In genomic region chr20:45857836-45858250, GRCh38 we compare ENCODE assay signal across 8 cellular contexts. TPM values are rescaled to one million over a fixed set of nuclear protein-coding genes. Genes with fewer than 3 reads are reported as not detected.
A peak's percentile ranks its signal among the peaks of the same experiment; 100 is the strongest.
DNase-seq lines count a peak whose midpoint lies in the region; ATAC-seq, FAIRE-seq and TF ChIP-seq lines count a peak whose summit lies in the region.

No MANE protein-coding gene starts in this region.

- ATAC-seq in HG03342 (IDR thresholded peaks at IDR 0.05; ENCODE audit: unreplicated experiment), result peak; percentile 15
- peak; percentile 38 for ATAC-seq in WTC11
- ATAC-seq in left cardiac atrium, result peak; percentile 10 to 23

- H3K36me3 ChIP-seq in CD4-positive, alpha-beta memory T cell (ENCODE audit: insufficient read depth, low read length), result peaks cover 19% of the 10 kb centered on the region
- H3K36me3 ChIP-seq in skeletal muscle satellite cell (ENCODE audit: insufficient read depth, low read length), result peaks cover 8% of the 10 kb centered on the region

- TF ChIP-seq CTCF in WTC11 (IDR thresholded peaks at IDR 0.05), result no peak

- intact Hi-C loops in CD4-positive, alpha-beta memory T cell (cut with micrococcal nuclease), result loop anchor here (1.0 to 10.0 kb wide), 7 partner anchors 23 to 114 kb away; partner anchors contain the start of genes CTSA, DNTTIP1, NEURL2 and UBE2C
- intact Hi-C loops in left cardiac atrium (cut with DNase I), result no loop called here

- H3K27ac ChIP-seq in CD4-positive, alpha-beta memory T cell (ENCODE audit: low read depth, low read length), result peak overlapping the region; percentile 76

- peak overlapping the region; percentile 86 to 98 (median 95) for H3K4me3 Mint-ChIP-seq in CD4-positive, alpha-beta memory T cell
- H3K4me3 Mint-ChIP-seq in WTC11, result peak overlapping the region; percentile 92

- CTCF ChIA-PET in CD4-positive, alpha-beta memory T cell (lab: Charles Lee; ENCODE audit: partially characterized antibody), result interaction anchor here (1.3 to 1.6 kb wide), 3 partner anchors 23 to 112 kb away, joined by 3 to 6 read pairs (median 4); partner anchors contain the start of gene ZSWIM1
- CTCF ChIA-PET in WTC11 (lab: Charles Lee), result interaction anchor here (0.6 to 2.5 kb wide), 7 partner anchors 13 to 154 kb away, joined by 3 to 12 read pairs (median 4); partner anchors contain the start of gene PCIF1

- no peak for TF ChIP-seq POLR2A in H54 (IDR thresholded peaks at IDR 0.05; ENCODE audit: low read depth, low read length)

- H3K36me3 Mint-ChIP-seq in CD4-positive, alpha-beta memory T cell, result peaks cover 9 to 13% of the 10 kb centered on the region in 2 donors
- 0 out of 2 replicates have a peak, but pooled peaks cover 4% of the 10 kb centered on the region for H3K36me3 Mint-ChIP-seq in WTC11

- H3K9me3 ChIP-seq in CD4-positive, alpha-beta memory T cell (ENCODE audit: control insufficient read depth in 1 of 2, low read length in 2 of 2), result no peaks in the 10 kb centered on the region
- H3K9me3 ChIP-seq in skeletal muscle satellite cell (replicated peaks; ENCODE audit: low read length), result no peaks in the 10 kb centered on the region

- peak overlapping the region; percentile 77 for H3K9ac ChIP-seq in skeletal muscle satellite cell (ENCODE audit: low read depth, low read length)

- H3K27me3 Mint-ChIP-seq in CD4-positive, alpha-beta memory T cell, result no peaks in the 10 kb centered on the region
- H3K27me3 Mint-ChIP-seq in WTC11 (ENCODE audit: low read depth), result no peaks in the 10 kb centered on the region

- H3K4me1 ChIP-seq in CD4-positive, alpha-beta memory T cell (ENCODE audit: insufficient read depth, low read length), result peaks cover 35% of the 10 kb centered on the region
- H3K4me1 ChIP-seq in skeletal muscle satellite cell (ENCODE audit: control insufficient read depth, insufficient read depth, low read length), result peaks cover 19% of the 10 kb centered on the region

- H3K4me3 ChIP-seq in CD4-positive, alpha-beta memory T cell (ENCODE audit: low read length in 2 of 2), result peak overlapping the region; percentile 71 to 78
- H3K4me3 ChIP-seq in skeletal muscle satellite cell (ENCODE audit: low read length), result peak overlapping the region; percentile 93

- no peak for DNase-seq in CD4-positive, alpha-beta memory T cell
- peak; percentile 70 for DNase-seq in GM19238 (ENCODE audit: insufficient read length, low spot score)
- peak; percentile 55 for DNase-seq in WTC11 (ENCODE audit: low spot score)
- no peak for DNase-seq in left cardiac atrium
- DNase-seq in retina, result no peak
- no peak for DNase-seq in H54 (ENCODE audit: insufficient read length, low spot score)

- peak overlapping the region; percentile 84 to 99 (median 98) for H3K27ac Mint-ChIP-seq in CD4-positive, alpha-beta memory T cell
- H3K27ac Mint-ChIP-seq in WTC11, result peak overlapping the region; percentile 95

- FAIRE-seq in H54 (lab: Jason Lieb, UNC), result no peak

- H3K4me2 ChIP-seq in skeletal muscle satellite cell (ENCODE audit: low read length), result peak overlapping the region; percentile 98

- no peaks in the 10 kb centered on the region for H3K27me3 ChIP-seq in CD4-positive, alpha-beta memory T cell (ENCODE audit: insufficient read depth, low read length)
- no peaks in the 10 kb centered on the region for H3K27me3 ChIP-seq in skeletal muscle satellite cell (ENCODE audit: control insufficient read depth, insufficient read depth, low read length)

- POLR2A ChIA-PET in CD4-positive, alpha-beta memory T cell (lab: Charles Lee; ENCODE audit: partially characterized antibody), result interaction anchor here (0.6 to 4.8 kb wide), 14 partner anchors 17 to 838 kb away, joined by 3 to 68 read pairs (median 4); partner anchors contain the start of genes CTSA, NEURL2, PCIF1 and UBE2C
- POLR2A ChIA-PET in WTC11 (lab: Charles Lee), result interaction anchor here (1.0 kb wide), 1 partner anchor 24 kb away, joined by 4 read pairs; no protein-coding TSS in a partner anchor

- H3K9me3 Mint-ChIP-seq in CD4-positive, alpha-beta memory T cell, result no peaks in the 10 kb centered on the region
- no peaks in the 10 kb centered on the region for H3K9me3 Mint-ChIP-seq in WTC11

- peaks cover 25 to 63% (median 38%) of the 10 kb centered on the region in 4 donors for H3K4me1 Mint-ChIP-seq in CD4-positive, alpha-beta memory T cell
- peaks cover 57% of the 10 kb centered on the region for H3K4me1 Mint-ChIP-seq in WTC11

TF ChIP-seq in WTC11, 78 proteins besides CTCF, POLR2A, EP300 and RAD21 (continues in another document):
- no peak for TF ChIP-seq ZNF232 (CRISPR knock-in tag; IDR thresholded peaks at IDR 0.05)
- TF ChIP-seq NR2C2 (CRISPR knock-in tag; IDR thresholded peaks at IDR 0.05), result peak; percentile 55; the same call in 1 of the 2 replicates
- TF ChIP-seq ARID4B (CRISPR knock-in tag; IDR thresholded peaks at IDR 0.05; ENCODE audit: borderline replicate concordance), result no peak

RNA-seq across cellular contexts. Expression of gene ZSWIM3, which starts 0.4 kb away (rescaled TPM):
- 1 to 10 TPM; 6.7 to 7.1 TPM for total RNA-seq in CD4-positive, alpha-beta memory T cell
- polyA plus RNA-seq in CD4-positive, alpha-beta memory T cell, result 1 to 10 TPM in 1 of 2 donors, under 1 TPM in 1; 0.77 to 2.5 TPM
- 3.4 to 5.4 TPM (median 4.7 TPM) in 3 replicates for total RNA-seq in WTC11 (2021)
- total RNA-seq in left cardiac atrium, result 1 to 10 TPM; 1.7 to 2.5 TPM
- total RNA-seq in skeletal muscle satellite cell (2012; rRNA removed), result 4.8 TPM in 2 replicates

RNA-seq across cellular contexts. Expression of gene ACOT8, which starts 0.7 kb away (rescaled TPM):
- total RNA-seq in CD4-positive, alpha-beta memory T cell, result 10 to 100 TPM; 30.6 to 33.4 TPM
- polyA plus RNA-seq in CD4-positive, alpha-beta memory T cell, result 10 to 100 TPM; 38.0 to 54.3 TPM
- total RNA-seq in WTC11 (2021) (38.1 to 41.1 TPM (median 39.4 TPM) in 3 replicates), left cardiac atrium (10 to 100 TPM; 20.2 to 21.4 TPM)
- 29.3 and 33.2 TPM in 2 replicates for total RNA-seq in skeletal muscle satellite cell (2012; rRNA removed)

RNA-seq across cellular contexts. Expression of gene ZSWIM1, which starts 23.2 kb away (rescaled TPM):
- total RNA-seq in CD4-positive, alpha-beta memory T cell, result 10 to 100 TPM; 18.2 to 18.5 TPM
- 1 to 10 TPM in 1 of 2 donors, under 1 TPM in 1; 0.86 to 8.5 TPM for polyA plus RNA-seq in CD4-positive, alpha-beta memory T cell
- 15.2 to 17.4 TPM (median 17.0 TPM) in 3 replicates for total RNA-seq in WTC11 (2021)
- total RNA-seq in left cardiac atrium, result 10 to 100 TPM; 10.7 to 11.5 TPM
- total RNA-seq in skeletal muscle satellite cell (2012; rRNA removed), result 6.3 and 11.1 TPM in 2 replicates

RNA-seq across cellular contexts. Expression of gene SNX21, which starts 24.2 kb away (rescaled TPM):
- 1 to 10 TPM; 2.6 to 3.5 TPM for total RNA-seq in CD4-positive, alpha-beta memory T cell
- polyA plus RNA-seq in CD4-positive, alpha-beta memory T cell, result 1 to 10 TPM in 1 of 2 donors, under 1 TPM in 1; 0.20 to 1.8 TPM
- 17.9 to 23.1 TPM (median 21.7 TPM) in 3 replicates for total RNA-seq in WTC11 (2021)
- 10 to 100 TPM; 23.2 to 30.2 TPM for total RNA-seq in left cardiac atrium
- total RNA-seq in skeletal muscle satellite cell (2012; rRNA removed), result 56.0 and 70.3 TPM in 2 replicates

RNA-seq across cellular contexts. Expression of gene SPATA25, which starts 29.6 kb away (rescaled TPM):
- 1 to 10 TPM; 2.8 to 4.7 TPM for total RNA-seq in CD4-positive, alpha-beta memory T cell
- under 1 TPM in 1 of 2 donors, not detected in 1; 0.38 TPM for polyA plus RNA-seq in CD4-positive, alpha-beta memory T cell
- total RNA-seq in WTC11 (2021), result 3.3 to 4.5 TPM (median 3.7 TPM) in 3 replicates
- 1 to 10 TPM; 1.6 to 2.2 TPM for total RNA-seq in left cardiac atrium
- total RNA-seq in skeletal muscle satellite cell (2012; rRNA removed), result 0.44 and 0.76 TPM in 2 replicates

Comparison
In these comparisons a context has a peak if more than half of its experiments do, and no peak if none do; other contexts are left out.
1. DNase-seq: peak in GM19238 (single experiment) and WTC11 (single experiment); none in CD4-positive, alpha-beta memory T cell (0 of 5), left cardiac atrium (single experiment), retina (single experiment) and H54 (single experiment).
2. Peak in every context shown above with its lines, with median percentiles within 50 percentile points of each other: ATAC-seq.